17 cellular contexts compared by ENCODE assay signal in genomic region chr5:147451125-147451524, GRCh38. TPM values are rescaled to one million over a fixed set of nuclear protein-coding genes. Genes with fewer than 3 reads are reported as not detected.
DNase-seq lines count a peak whose midpoint lies in the region; ATAC-seq and TF ChIP-seq lines count a peak whose summit lies in the region.
"Had no signal": no experiment of that assay in that cellular context is flagged by ENCODE, and none has a peak within 500 bp of the region (broad histone marks: within the 10 kb centered on the region; RNA-seq: fewer than 3 reads in every experiment).

No MANE protein-coding gene starts in this region.

- H3K9me3 ChIP-seq in HUES48 (ENCODE audit: control insufficient read depth, insufficient read depth, low read length) (no peaks in the 10 kb centered on the region), iPS-18a (ENCODE audit: control insufficient read depth, low read depth, low read length) (no peaks in the 10 kb centered on the region), sigmoid colon (no peaks in the 10 kb centered on the region)
- H3K9me3 ChIP-seq: mucosa of descending colon, ovary had no signal

- WGBS in sigmoid colon, 2 donors, result 83% methylated on average over 4 of the region's 4 CpGs

- in situ Hi-C loops in astrocyte of the spinal cord (cut with HindIII; ENCODE audit: low sequenced_read_pairs), result no loop called here

- H3K36me3 ChIP-seq in HUES48 (ENCODE audit: control insufficient read depth, insufficient read depth, low read length), result peaks cover 13% of the 10 kb centered on the region
- H3K36me3 ChIP-seq in iPS-18a (ENCODE audit: control insufficient read depth, low read depth, low read length), result peaks cover 13% of the 10 kb centered on the region
- no peaks in the 10 kb centered on the region for H3K36me3 ChIP-seq in sigmoid colon
- H3K36me3 ChIP-seq: ovary had no signal

- no peak for TF ChIP-seq EP300 in sigmoid colon (IDR thresholded peaks at IDR 0.05)

- H3K4me1 ChIP-seq in HUES48 (ENCODE audit: control insufficient read depth, insufficient read depth, low read length) (peaks cover 72% of the 10 kb centered on the region), iPS-18a (ENCODE audit: control insufficient read depth, low read depth, low read length) (peaks cover 67% of the 10 kb centered on the region), sigmoid colon (peaks cover 0 to 75% (median 61%) of the 10 kb centered on the region in 4 donors)

- intact Hi-C loops in sigmoid colon (cut with DNase I), result no loop called here

- H3K4me3 ChIP-seq in HUES48 (ENCODE audit: low read depth, low read length) (peak overlapping the region; percentile 97), astrocyte of the spinal cord (ENCODE audit: low read depth, low read length) (peak overlapping the region; percentile 90), iPS-18a (ENCODE audit: low read length) (peak overlapping the region; percentile 92), sigmoid colon (peak overlapping the region in 2 of 4 donors; percentile 89 to 90)
- H3K4me3 ChIP-seq: mucosa of descending colon had no signal

- ATAC-seq in HG03460 (IDR thresholded peaks at IDR 0.05; ENCODE audit: unreplicated experiment) (no peak), HG03521 (IDR thresholded peaks at IDR 0.05; ENCODE audit: unreplicated experiment) (no peak)
- ATAC-seq: activated CD8-positive, alpha-beta memory T cell treated with anti-CD3 and anti-CD28 coated beads, Interleukin-2, amount 10 ng/mL, durations not matched to agents 7 days and 5 days; activated naive CD8-positive, alpha-beta T cell treated with anti-CD3 and anti-CD28 coated beads, Interleukin-2, amount 50 U/mL, for 24 hours; mucosa of descending colon had no signal

- H3K27me3 ChIP-seq in HUES48 (ENCODE audit: control insufficient read depth, insufficient read depth, low read length), result no peaks in the 10 kb centered on the region
- no peaks in the 10 kb centered on the region for H3K27me3 ChIP-seq in iPS-18a (ENCODE audit: control insufficient read depth, insufficient read depth, low read length)
- no peaks in the 10 kb centered on the region for H3K27me3 ChIP-seq in sigmoid colon
- H3K27me3 ChIP-seq: ovary had no signal

- H3K9ac ChIP-seq in HUES48 (ENCODE audit: low read depth, low read length) (no peak overlapping the region), iPS-18a (ENCODE audit: low read length) (peak overlapping the region; percentile 7)

- DNase-seq in astrocyte of the spinal cord (ENCODE audit: low read depth, low spot score) (no peak), sigmoid colon (no peak), NOMO-1 treated with dmso at 0.1 percent for 144 hours (lab: John Stamatoyannopoulos, UW; ENCODE audit: unreplicated experiment) (no peak), amniotic stem cell (lab: John Stamatoyannopoulos, UW) (no peak)
- DNase-seq: activated CD4-positive, alpha-beta T cell treated with anti-CD3 and anti-CD28 coated beads for 4 hours; activated CD8-positive, alpha-beta memory T cell treated with anti-CD3 and anti-CD28 coated beads, Interleukin-2, amount 10 ng/mL, durations not matched to agents 7 days and 5 days; activated naive CD8-positive, alpha-beta T cell treated with anti-CD3 and anti-CD28 coated beads, Interleukin-2, amount 50 U/mL, for 24 hours; COR-L47; Kasumi-1; mucosa of descending colon; NCI-H1105 treated with DMSO at 0.1 percent for 48 hours; ovary; stimulated activated CD4-positive, alpha-beta T cell treated with anti-CD3 and anti-CD28 coated beads, Interleukin-4, amount 100 ng/mL, for 24 hours had no signal

- TF ChIP-seq POLR2A in sigmoid colon (IDR thresholded peaks at IDR 0.05), result no peak

- TF ChIP-seq CTCF in astrocyte of the spinal cord (IDR thresholded peaks at IDR 0.05; ENCODE audit: low read depth, low read length) (no peak), sigmoid colon (IDR thresholded peaks at IDR 0.05) (no peak)

- peak overlapping the region; percentile 74 for H3K27ac ChIP-seq in HUES48 (ENCODE audit: low read depth, low read length)
- H3K27ac ChIP-seq in iPS-18a (ENCODE audit: low read length), result no peak overlapping the region
- H3K27ac ChIP-seq in sigmoid colon, result peak overlapping the region; percentile 92 to 98 (median 97)

RNA-seq across cellular contexts. Expression of gene DPYSL3, which starts 58.7 kb away (rescaled TPM):
- 100 to 1,000 TPM; 149 to 343 (median 184) TPM for total RNA-seq in sigmoid colon
- polyA plus RNA-seq in sigmoid colon, result 10 to 100 TPM in 2 of 3 donors, 1 to 10 TPM in 1; 4.2 to 48.7 (median 20.4) TPM
